8 cellular contexts compared by ENCODE assay signal in the genomic region with DNA sequence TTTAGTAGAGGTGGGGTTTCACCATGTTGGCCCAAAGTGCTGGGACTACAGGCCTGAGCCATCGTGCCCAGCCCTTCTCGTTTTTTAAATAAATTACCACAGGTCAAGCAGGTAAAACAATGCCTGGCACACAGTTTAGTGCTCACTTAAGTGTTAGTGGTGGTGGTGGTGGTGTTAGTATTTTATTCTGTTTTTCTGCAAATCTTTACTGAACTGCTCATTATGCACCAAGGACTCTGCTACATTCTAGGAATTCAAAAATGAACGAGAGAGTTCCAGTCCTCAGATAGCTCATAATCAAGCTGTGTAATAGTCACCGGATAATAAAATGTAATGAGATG. TPM values are rescaled to one million over a fixed set of nuclear protein-coding genes. Genes with fewer than 3 reads are reported as not detected.
DNase-seq lines count a peak whose midpoint lies in the region; TF ChIP-seq lines count a peak whose summit lies in the region.

No MANE protein-coding gene starts in this region.

- H2BK15ac ChIP-seq in mesendoderm (replicated peaks; ENCODE audit: low read depth), result no peak overlapping the region

- H3K79me2 ChIP-seq in mesendoderm (ENCODE audit: control insufficient read depth, insufficient read depth, low read length), result peaks cover 11% of the 10 kb centered on the region

- no peak overlapping the region for H2BK120ac ChIP-seq in mesendoderm (ENCODE audit: low read depth, low read length)

- TF ChIP-seq CTCF in brain microvascular endothelial cell (IDR thresholded peaks at IDR 0.05; ENCODE audit: low read depth, low read length, missing control alignments) (no peak), vagina (IDR thresholded peaks at IDR 0.05) (no peak)

- no peak for DNase-seq in activated naive CD4-positive, alpha-beta T cell (lab: John Stamatoyannopoulos, UW)
- DNase-seq in brain microvascular endothelial cell (no peak), mesendoderm (no peak), vagina (ENCODE audit: extremely low spot score in 2 of 2) (no peak), NCI-H345 (lab: John Stamatoyannopoulos, UW) (no peak), NCI-H1930 (lab: John Stamatoyannopoulos, UW) (no peak)
- DNase-seq in activated CD4-positive, CD25-positive, alpha-beta regulatory T cell (lab: John Stamatoyannopoulos, UW), result no peak

- peaks cover 2% of the 10 kb centered on the region for H3K79me1 ChIP-seq in mesendoderm (ENCODE audit: low read length)

- no peaks in the 10 kb centered on the region for H3K27me3 Mint-ChIP-seq in activated naive CD4-positive, alpha-beta T cell treated with anti-CD3 and anti-CD28 coated beads, Interleukin-2, amount 50 U/mL, for 24 hours

- H3K18ac ChIP-seq in mesendoderm (ENCODE audit: low read length), result no peak overlapping the region

- no peak overlapping the region for H3K4ac ChIP-seq in mesendoderm (ENCODE audit: low read depth, low read length)

- no peaks in the 10 kb centered on the region for H3K27me3 ChIP-seq in brain microvascular endothelial cell (replicated peaks)
- H3K27me3 ChIP-seq in mesendoderm (ENCODE audit: insufficient read depth, low read length, poor library complexity), result no peaks in the 10 kb centered on the region
- H3K27me3 ChIP-seq in vagina, result no peaks in the 10 kb centered on the region

- no peak overlapping the region for H4K8ac ChIP-seq in mesendoderm (ENCODE audit: low read depth, low read length)

- H3K27ac ChIP-seq in brain microvascular endothelial cell (peak overlapping the region; percentile 93), mesendoderm (ENCODE audit: low read depth, low read length) (peak overlapping the region; percentile 40), vagina (peak overlapping the region; percentile 93)

- H3K9ac ChIP-seq in mesendoderm (ENCODE audit: low read length), result peak overlapping the region; percentile 95

- in situ Hi-C loops in brain microvascular endothelial cell (cut with HindIII; ENCODE audit: low pct_ligation_motif_present, low sequenced_read_pairs), result no loop called here

- no peak overlapping the region for H2BK5ac ChIP-seq in mesendoderm (ENCODE audit: low read length)

- H3K4me1 Mint-ChIP-seq in activated naive CD4-positive, alpha-beta T cell treated with anti-CD3 and anti-CD28 coated beads, Interleukin-2, amount 50 U/mL, for 24 hours, result peaks cover 38% of the 10 kb centered on the region

- peaks cover 5% of the 10 kb centered on the region for H3K36me3 Mint-ChIP-seq in activated naive CD4-positive, alpha-beta T cell treated with anti-CD3 and anti-CD28 coated beads, Interleukin-2, amount 50 U/mL, for 24 hours

- H3K4me3 ChIP-seq in brain microvascular endothelial cell (ENCODE audit: low read depth, low read length) (peak overlapping the region; percentile 68), mesendoderm (ENCODE audit: low read length) (peak overlapping the region; percentile 20), vagina (peak overlapping the region; percentile 70 to 74)

- intact Hi-C loops in vagina (cut with DNase I), result no loop called here

- no peak overlapping the region for H2AK5ac ChIP-seq in mesendoderm (ENCODE audit: low read length)

- H3K23ac ChIP-seq in mesendoderm (ENCODE audit: low read length), result no peak overlapping the region

- no peak for TF ChIP-seq POLR2A in vagina (IDR thresholded peaks at IDR 0.05)

- H3K27ac Mint-ChIP-seq in activated naive CD4-positive, alpha-beta T cell treated with anti-CD3 and anti-CD28 coated beads, Interleukin-2, amount 50 U/mL, for 24 hours, result peak overlapping the region; percentile 99

- peak overlapping the region; percentile 83 for H3K56ac ChIP-seq in mesendoderm (ENCODE audit: low read length)

- H3K9me3 ChIP-seq in vagina, result no peaks in the 10 kb centered on the region

- no peaks in the 10 kb centered on the region for H3K9me3 Mint-ChIP-seq in activated naive CD4-positive, alpha-beta T cell treated with anti-CD3 and anti-CD28 coated beads, Interleukin-2, amount 50 U/mL, for 24 hours

- no CpG with 5 or more reads among the region's 4 CpGs for WGBS in mesendoderm (ENCODE audit: extremely low coverage, insufficient coverage, low lambda C conversion rate)

- H3K36me3 ChIP-seq in brain microvascular endothelial cell (replicated peaks), result peaks cover 6% of the 10 kb centered on the region
- no peaks in the 10 kb centered on the region for H3K36me3 ChIP-seq in mesendoderm (ENCODE audit: control insufficient read depth, insufficient read depth, low read length)
- peaks cover 0 to 5% of the 10 kb centered on the region in 2 donors for H3K36me3 ChIP-seq in vagina

- peak overlapping the region; percentile 58 for H3K4me2 ChIP-seq in mesendoderm (ENCODE audit: low read length)

- no peak overlapping the region for H4K5ac ChIP-seq in mesendoderm (ENCODE audit: low read length)

- H3K4me3 Mint-ChIP-seq in activated naive CD4-positive, alpha-beta T cell treated with anti-CD3 and anti-CD28 coated beads, Interleukin-2, amount 50 U/mL, for 24 hours, result peak overlapping the region; percentile 100

- H3K4me1 ChIP-seq in mesendoderm (ENCODE audit: control insufficient read depth, low read depth, low read length), result no peaks in the 10 kb centered on the region
- peaks cover 36% of the 10 kb centered on the region for H3K4me1 ChIP-seq in vagina

RNA-seq across cellular contexts. Expression of gene ITFG2, which starts 0.7 kb away (rescaled TPM):
- polyA plus RNA-seq in mesendoderm (2013, experiment 1 of 2), result 12.8 TPM
- polyA plus RNA-seq in mesendoderm (2013, experiment 2 of 2), result 12.4 TPM
- total RNA-seq in vagina, result 30.4 TPM

RNA-seq across cellular contexts. Expression of gene FKBP4, which starts 18.4 kb away (rescaled TPM):
- polyA plus RNA-seq in mesendoderm (2013, experiment 1 of 2), result 141 TPM
- polyA plus RNA-seq in mesendoderm (2013, experiment 2 of 2), result 140 TPM
- total RNA-seq in vagina, result 45.9 TPM

RNA-seq across cellular contexts. Expression of gene NRIP2, which starts 21.7 kb away (rescaled TPM):
- not detected for polyA plus RNA-seq in mesendoderm (2013, experiment 1 of 2)
- polyA plus RNA-seq in mesendoderm (2013, experiment 2 of 2), result not detected
- 1.2 TPM for total RNA-seq in vagina

RNA-seq across cellular contexts. Expression of gene TEX52, which starts 43.7 kb away (rescaled TPM):
- polyA plus RNA-seq in mesendoderm (2013, experiment 1 of 2), result not detected
- not detected for polyA plus RNA-seq in mesendoderm (2013, experiment 2 of 2)
- total RNA-seq in vagina, result not detected

Comparison
In these comparisons a context has a peak if more than half of its experiments do, and no peak if none do; other contexts are left out.
1. H3K27ac ChIP-seq: peak in every context shown above with its lines; median percentile 93 in brain microvascular endothelial cell; 93 in vagina; 40 in mesendoderm.
2. H3K4me3 ChIP-seq: peak in every context shown above with its lines; median percentile 72 in vagina; 68 in brain microvascular endothelial cell; 20 in mesendoderm.